ENCODE assay signal across 1 cellular context in genomic region chr19:54115071-54116063, GRCh38.
TF ChIP-seq lines count a peak whose summit lies in the region.

A gene with protein sequence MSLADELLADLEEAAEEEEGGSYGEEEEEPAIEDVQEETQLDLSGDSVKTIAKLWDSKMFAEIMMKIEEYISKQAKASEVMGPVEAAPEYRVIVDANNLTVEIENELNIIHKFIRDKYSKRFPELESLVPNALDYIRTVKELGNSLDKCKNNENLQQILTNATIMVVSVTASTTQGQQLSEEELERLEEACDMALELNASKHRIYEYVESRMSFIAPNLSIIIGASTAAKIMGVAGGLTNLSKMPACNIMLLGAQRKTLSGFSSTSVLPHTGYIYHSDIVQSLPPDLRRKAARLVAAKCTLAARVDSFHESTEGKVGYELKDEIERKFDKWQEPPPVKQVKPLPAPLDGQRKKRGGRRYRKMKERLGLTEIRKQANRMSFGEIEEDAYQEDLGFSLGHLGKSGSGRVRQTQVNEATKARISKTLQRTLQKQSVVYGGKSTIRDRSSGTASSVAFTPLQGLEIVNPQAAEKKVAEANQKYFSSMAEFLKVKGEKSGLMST (plus strand): TSS chr19:54115754. CDS start chr19:54118279, 2,525 bp downstream.
Gene TFPT (minus strand): TSS chr19:54115657. CDS start chr19:54115269, 388 bp downstream.

TF ChIP-seq in K562, 482 proteins besides CTCF, POLR2A, EP300 and RAD21 (continued from another document and continues in another):
- TF ChIP-seq E2F6 (IDR thresholded peaks at IDR 0.05; ENCODE audit: borderline replicate concordance in 1 of 2, extremely low read depth in 1 of 2, insufficient read depth in 1 of 2, insufficient read length in 1 of 2, low read depth in 1 of 2, low read length in 1 of 2, poor library complexity in 1 of 2, severe bottlenecking in 1 of 2) (peak in 1 of 2 experiments; percentile 38), ARID3A (IDR thresholded peaks at IDR 0.05; ENCODE audit: borderline replicate concordance, low read depth, low read length) (peak; percentile 41; the same call in 1 of the 2 replicates), ZNF184 (CRISPR knock-in tag; IDR thresholded peaks at IDR 0.05) (no peak), ZFP30 (CRISPR knock-in tag; IDR thresholded peaks at IDR 0.05; ENCODE audit: borderline replicate concordance) (no peak), NEUROD1 (IDR thresholded peaks at IDR 0.05; ENCODE audit: borderline replicate concordance, low read depth, low read length, partially characterized antibody) (peak; percentile 64), TCF7L2 (IDR thresholded peaks at IDR 0.05; ENCODE audit: low read depth, low read length) (no peak), ZNF311 (CRISPR knock-in tag; IDR thresholded peaks at IDR 0.05) (peak; percentile 52; the same call in 1 of the 2 replicates), ZBTB5 (IDR thresholded peaks at IDR 0.05) (no peak), ILF3 (IDR thresholded peaks at IDR 0.05; ENCODE audit: borderline replicate concordance) (no peak), TRIM28 (IDR thresholded peaks at IDR 0.05) (peak; percentile 66; the same call in 1 of the 2 replicates), ZNF449 (CRISPR knock-in tag; IDR thresholded peaks at IDR 0.05) (no peak), CUX1 (CRISPR knock-in tag; IDR thresholded peaks at IDR 0.05) (no peak), LCOR (CRISPR knock-in tag; IDR thresholded peaks at IDR 0.05) (peak; percentile 82), FOXK2 (conservative IDR thresholded peaks at IDR 0.05 in 1 of 2, IDR thresholded peaks at IDR 0.05 in 1 of 2; ENCODE audit: low read depth in 2 of 2) (peak; percentile 91 to 98), THRA (IDR thresholded peaks at IDR 0.05) (no peak), STAG1 (CRISPR knock-in tag; IDR thresholded peaks at IDR 0.05; ENCODE audit: borderline replicate concordance) (no peak), USF2 (CRISPR knock-in tag; IDR thresholded peaks at IDR 0.05) (no peak), SIRT6 (IDR thresholded peaks at IDR 0.05; ENCODE audit: low read depth, low read length) (peak; percentile 14), SMARCB1 (IDR thresholded peaks at IDR 0.05; ENCODE audit: insufficient read length, low read depth) (no peak), ZNF778 (CRISPR knock-in tag; IDR thresholded peaks at IDR 0.05) (no peak), BHLHE40 (IDR thresholded peaks at IDR 0.05; ENCODE audit: low read length) (peak; percentile 49; the same call in 1 of the 2 replicates), PML (IDR thresholded peaks at IDR 0.05; ENCODE audit: low read length) (no peak; the same call in none of the 2 replicates), CREBBP (IDR thresholded peaks at IDR 0.05; ENCODE audit: low read depth, low read length) (no peak), ZNF41 (CRISPR knock-in tag; conservative IDR thresholded peaks at IDR 0.05) (no peak), NONO (IDR thresholded peaks at IDR 0.05; ENCODE audit: low read depth in 2 of 2, low read length in 1 of 2) (peak in 1 of 2 experiments; percentile 54; a peak in 1 of 4 replicates), DDX20 (tag; IDR thresholded peaks at IDR 0.05; ENCODE audit: low read depth) (no peak)
- TF ChIP-seq, protein P1, sequence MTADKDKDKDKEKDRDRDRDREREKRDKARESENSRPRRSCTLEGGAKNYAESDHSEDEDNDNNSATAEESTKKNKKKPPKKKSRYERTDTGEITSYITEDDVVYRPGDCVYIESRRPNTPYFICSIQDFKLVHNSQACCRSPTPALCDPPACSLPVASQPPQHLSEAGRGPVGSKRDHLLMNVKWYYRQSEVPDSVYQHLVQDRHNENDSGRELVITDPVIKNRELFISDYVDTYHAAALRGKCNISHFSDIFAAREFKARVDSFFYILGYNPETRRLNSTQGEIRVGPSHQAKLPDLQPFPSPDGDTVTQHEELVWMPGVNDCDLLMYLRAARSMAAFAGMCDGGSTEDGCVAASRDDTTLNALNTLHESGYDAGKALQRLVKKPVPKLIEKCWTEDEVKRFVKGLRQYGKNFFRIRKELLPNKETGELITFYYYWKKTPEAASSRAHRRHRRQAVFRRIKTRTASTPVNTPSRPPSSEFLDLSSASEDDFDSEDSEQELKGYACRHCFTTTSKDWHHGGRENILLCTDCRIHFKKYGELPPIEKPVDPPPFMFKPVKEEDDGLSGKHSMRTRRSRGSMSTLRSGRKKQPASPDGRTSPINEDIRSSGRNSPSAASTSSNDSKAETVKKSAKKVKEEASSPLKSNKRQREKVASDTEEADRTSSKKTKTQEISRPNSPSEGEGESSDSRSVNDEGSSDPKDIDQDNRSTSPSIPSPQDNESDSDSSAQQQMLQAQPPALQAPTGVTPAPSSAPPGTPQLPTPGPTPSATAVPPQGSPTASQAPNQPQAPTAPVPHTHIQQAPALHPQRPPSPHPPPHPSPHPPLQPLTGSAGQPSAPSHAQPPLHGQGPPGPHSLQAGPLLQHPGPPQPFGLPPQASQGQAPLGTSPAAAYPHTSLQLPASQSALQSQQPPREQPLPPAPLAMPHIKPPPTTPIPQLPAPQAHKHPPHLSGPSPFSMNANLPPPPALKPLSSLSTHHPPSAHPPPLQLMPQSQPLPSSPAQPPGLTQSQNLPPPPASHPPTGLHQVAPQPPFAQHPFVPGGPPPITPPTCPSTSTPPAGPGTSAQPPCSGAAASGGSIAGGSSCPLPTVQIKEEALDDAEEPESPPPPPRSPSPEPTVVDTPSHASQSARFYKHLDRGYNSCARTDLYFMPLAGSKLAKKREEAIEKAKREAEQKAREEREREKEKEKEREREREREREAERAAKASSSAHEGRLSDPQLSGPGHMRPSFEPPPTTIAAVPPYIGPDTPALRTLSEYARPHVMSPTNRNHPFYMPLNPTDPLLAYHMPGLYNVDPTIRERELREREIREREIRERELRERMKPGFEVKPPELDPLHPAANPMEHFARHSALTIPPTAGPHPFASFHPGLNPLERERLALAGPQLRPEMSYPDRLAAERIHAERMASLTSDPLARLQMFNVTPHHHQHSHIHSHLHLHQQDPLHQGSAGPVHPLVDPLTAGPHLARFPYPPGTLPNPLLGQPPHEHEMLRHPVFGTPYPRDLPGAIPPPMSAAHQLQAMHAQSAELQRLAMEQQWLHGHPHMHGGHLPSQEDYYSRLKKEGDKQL (CRISPR knock-in tag; IDR thresholded peaks at IDR 0.05; ENCODE audit: borderline replicate concordance) = 0 out of 2 replicates have a peak, but pooled peaks have one; percentile 29
- TF ChIP-seq, protein P2, sequence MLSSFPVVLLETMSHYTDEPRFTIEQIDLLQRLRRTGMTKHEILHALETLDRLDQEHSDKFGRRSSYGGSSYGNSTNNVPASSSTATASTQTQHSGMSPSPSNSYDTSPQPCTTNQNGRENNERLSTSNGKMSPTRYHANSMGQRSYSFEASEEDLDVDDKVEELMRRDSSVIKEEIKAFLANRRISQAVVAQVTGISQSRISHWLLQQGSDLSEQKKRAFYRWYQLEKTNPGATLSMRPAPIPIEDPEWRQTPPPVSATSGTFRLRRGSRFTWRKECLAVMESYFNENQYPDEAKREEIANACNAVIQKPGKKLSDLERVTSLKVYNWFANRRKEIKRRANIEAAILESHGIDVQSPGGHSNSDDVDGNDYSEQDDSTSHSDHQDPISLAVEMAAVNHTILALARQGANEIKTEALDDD (IDR thresholded peaks at IDR 0.05) = no peak
- TF ChIP-seq, protein P3, sequence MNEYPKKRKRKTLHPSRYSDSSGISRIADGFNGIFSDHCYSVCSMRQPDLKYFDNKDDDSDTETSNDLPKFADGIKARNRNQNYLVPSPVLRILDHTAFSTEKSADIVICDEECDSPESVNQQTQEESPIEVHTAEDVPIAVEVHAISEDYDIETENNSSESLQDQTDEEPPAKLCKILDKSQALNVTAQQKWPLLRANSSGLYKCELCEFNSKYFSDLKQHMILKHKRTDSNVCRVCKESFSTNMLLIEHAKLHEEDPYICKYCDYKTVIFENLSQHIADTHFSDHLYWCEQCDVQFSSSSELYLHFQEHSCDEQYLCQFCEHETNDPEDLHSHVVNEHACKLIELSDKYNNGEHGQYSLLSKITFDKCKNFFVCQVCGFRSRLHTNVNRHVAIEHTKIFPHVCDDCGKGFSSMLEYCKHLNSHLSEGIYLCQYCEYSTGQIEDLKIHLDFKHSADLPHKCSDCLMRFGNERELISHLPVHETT (CRISPR knock-in tag; conservative IDR thresholded peaks at IDR 0.05 in 1 of 2, IDR thresholded peaks at IDR 0.05 in 1 of 2) = peak in 1 of 2 experiments; percentile 90; a peak in 2 of 4 replicates
